In the genomic region with DNA sequence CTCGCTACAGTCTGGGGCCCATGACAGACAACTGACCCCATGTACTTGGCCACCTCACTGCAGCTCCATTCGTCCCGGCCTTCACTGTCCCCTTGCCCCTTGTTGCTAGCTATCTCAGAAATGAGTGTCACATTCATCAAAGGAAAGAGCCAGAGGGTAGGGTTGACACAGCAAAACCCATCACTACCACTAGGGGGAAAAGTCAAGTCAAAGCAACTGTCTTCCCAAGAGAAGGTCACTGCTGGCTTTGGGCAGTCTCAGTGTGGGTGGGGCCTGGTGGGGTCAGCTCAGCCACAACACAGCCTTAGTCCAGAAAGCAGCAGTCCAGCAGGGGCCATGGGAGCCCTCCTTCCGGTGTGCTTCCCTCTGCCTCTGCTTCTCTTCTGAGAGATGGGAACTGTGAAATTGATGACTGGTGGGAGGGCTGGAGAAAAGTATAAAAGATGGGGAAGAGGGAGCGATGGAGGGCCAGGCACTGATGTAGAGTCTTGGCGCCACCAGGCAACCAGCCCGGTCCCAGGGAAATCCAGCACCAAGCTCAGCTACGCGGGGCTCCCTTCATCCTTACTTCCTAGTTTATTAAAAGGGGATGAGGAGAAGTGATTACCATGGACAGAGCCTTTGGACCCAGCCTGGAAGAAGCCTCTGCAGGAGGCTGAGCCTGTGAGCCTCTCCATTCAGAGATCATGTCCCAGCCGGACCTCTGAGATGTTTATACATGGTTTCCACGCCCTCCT, we compare ENCODE assay signal across 1 cellular context.
TF ChIP-seq lines count a peak whose summit lies in the region.

No MANE protein-coding gene starts in this region.

TF ChIP-seq in WTC11, 78 proteins besides CTCF, POLR2A, EP300 and RAD21 (continued from another document):
- TF ChIP-seq ZNF317 (CRISPR knock-in tag; IDR thresholded peaks at IDR 0.05; ENCODE audit: borderline replicate concordance, low read depth) (no peak), ATF2 (CRISPR knock-in tag; IDR thresholded peaks at IDR 0.05; ENCODE audit: borderline replicate concordance, low read depth) (no peak), IRF2 (CRISPR knock-in tag; IDR thresholded peaks at IDR 0.05; ENCODE audit: borderline replicate concordance, low read depth) (no peak), ARID4B (CRISPR knock-in tag; IDR thresholded peaks at IDR 0.05; ENCODE audit: borderline replicate concordance) (no peak), MAX (CRISPR knock-in tag; IDR thresholded peaks at IDR 0.05) (no peak), ELF4 (CRISPR knock-in tag; IDR thresholded peaks at IDR 0.05; ENCODE audit: low read depth) (no peak)
